8 cellular contexts compared by ENCODE assay signal in the genomic region with DNA sequence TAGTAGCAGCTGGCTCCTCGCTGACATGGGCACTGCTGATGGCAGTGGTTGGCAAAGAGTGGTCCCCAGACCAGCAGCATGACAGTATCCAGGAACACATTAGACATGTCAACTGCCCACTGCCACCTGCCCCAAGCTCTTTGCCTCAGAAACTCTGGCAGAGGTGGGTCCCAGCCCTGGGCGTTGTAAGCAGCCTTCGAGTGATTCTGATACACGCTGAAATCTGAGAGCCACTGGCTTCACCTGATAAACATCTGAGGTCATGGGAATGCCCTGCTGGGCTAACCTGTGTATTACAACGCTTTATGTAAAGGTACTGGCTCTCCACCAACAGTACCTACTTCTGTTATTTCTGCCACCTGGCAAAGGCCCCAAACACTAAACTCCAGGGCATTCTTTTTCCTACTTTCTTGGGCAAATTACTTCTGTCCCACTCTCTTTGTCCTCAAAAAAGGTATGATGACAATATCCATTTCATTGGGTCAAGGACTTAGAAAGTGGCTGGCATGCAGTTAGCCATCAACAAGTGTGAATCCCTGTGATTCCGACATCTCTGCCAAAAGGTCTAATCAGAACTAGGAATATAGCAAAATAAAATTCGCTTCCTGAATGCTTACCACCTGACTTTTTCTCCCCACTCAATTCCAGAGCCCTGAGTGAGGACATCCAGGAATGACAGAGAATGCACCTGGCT. TPM values are rescaled to one million over a fixed set of nuclear protein-coding genes. Genes with fewer than 3 reads are reported as not detected.
A peak's percentile ranks its signal among the peaks of the same experiment; 100 is the strongest.
DNase-seq lines count a peak whose midpoint lies in the region; ATAC-seq, FAIRE-seq and TF ChIP-seq lines count a peak whose summit lies in the region.

No MANE protein-coding gene starts in this region.

- in situ Hi-C loops in gastrocnemius medialis (cut with MboI; ENCODE audit: low sequenced_read_pairs in 4 of 4) (loop anchor here in 1 of 4 donors (25.0 kb wide), 1 partner anchor 202 kb away; no protein-coding TSS in a partner anchor), ACHN (cut with HindIII; ENCODE audit: low pct_ligation_motif_present, low pct_unique_long_range_greater_than_20kb, low sequenced_read_pairs) (no loop called here)

- H3K27me3 ChIP-seq in bronchial epithelial cell (ENCODE audit: control insufficient read depth, insufficient read depth, low read length) = no peaks in the 10 kb centered on the region
- no peaks in the 10 kb centered on the region for H3K27me3 ChIP-seq in gastrocnemius medialis

- intact Hi-C loops in gastrocnemius medialis (cut with DNase I; ENCODE audit: low total_unique reads) = loop anchor here (5.0 kb wide), 1 partner anchor 292 kb away; no protein-coding TSS in a partner anchor

- ATAC-seq in gastrocnemius medialis = peak; percentile 88 to 91

- H3K9me3 ChIP-seq in gastrocnemius medialis = no peaks in the 10 kb centered on the region

- no peak for TF ChIP-seq POLR2A in gastrocnemius medialis (IDR thresholded peaks at IDR 0.05)

- H3K4me3 ChIP-seq in bronchial epithelial cell (ENCODE audit: low read depth, low read length) (no peak overlapping the region), gastrocnemius medialis (no peak overlapping the region)

- no peak for DNase-seq in GM18507 (ENCODE audit: extremely low spot score, insufficient read length, low read depth)
- peak; percentile 45 for DNase-seq in HuH-7 (ENCODE audit: low spot score)
- peak; percentile 72 for DNase-seq in bronchial epithelial cell (ENCODE audit: low read depth)
- peak; percentile 44 to 56 for DNase-seq in gastrocnemius medialis
- DNase-seq in HK-2 (ENCODE audit: unreplicated experiment) = no peak
- DNase-seq in ACHN = no peak
- no peak for DNase-seq in A172 (ENCODE audit: low spot score)

- FAIRE-seq in GM18507 (lab: Jason Lieb, UNC) (peak; percentile 69), bronchial epithelial cell (lab: Jason Lieb, UNC) (peak; percentile 80)

- TF ChIP-seq CTCF in 22Rv1 (IDR thresholded peaks at IDR 0.05) (peak; percentile 73), bronchial epithelial cell (IDR thresholded peaks at IDR 0.05; ENCODE audit: insufficient read depth, low read length, severe bottlenecking) (peak; percentile 73), gastrocnemius medialis (IDR thresholded peaks at IDR 0.05 in 4 of 5, conservative IDR thresholded peaks at IDR 0.05 in 1 of 5) (peak in 4 of 5 experiments; percentile 37 to 64 (median 52))

- H3K36me3 ChIP-seq in bronchial epithelial cell (ENCODE audit: control insufficient read depth, insufficient read depth, low read length) = no peaks in the 10 kb centered on the region
- H3K36me3 ChIP-seq in gastrocnemius medialis = no peaks in the 10 kb centered on the region

- peaks cover 41% of the 10 kb centered on the region in 2 donors for H3K4me1 ChIP-seq in gastrocnemius medialis

- no peak overlapping the region for H3K27ac ChIP-seq in 22Rv1
- peak overlapping the region; percentile 60 to 77 (median 60) for H3K27ac ChIP-seq in gastrocnemius medialis

RNA-seq across cellular contexts. Expression of a gene that starts 9.2 kb away (rescaled TPM):
- 21.3 and 32.1 TPM in 2 replicates for total RNA-seq in bronchial epithelial cell
- total RNA-seq in gastrocnemius medialis = 10 to 100 TPM; 17.6 to 30.7 (median 25.0) TPM
- total RNA-seq in A172 (2014; rRNA removed; shearing (Covaris generic)) = 20.0 and 24.3 TPM in 2 replicates

Comparison
In these comparisons a context has a peak if more than half of its experiments do, and no peak if none do; other contexts are left out.
1. DNase-seq: peak in HuH-7 (single experiment), bronchial epithelial cell (single experiment) and gastrocnemius medialis (2 of 2); none in GM18507 (single experiment), HK-2 (single experiment), ACHN (single experiment) and A172 (single experiment).
2. Peak in every context shown above with its lines, with median percentiles within 50 percentile points of each other: CTCF ChIP-seq.